ENCODE assay signal across 8 cellular contexts in genomic region chr2:151374426-151374825, GRCh38. TPM values are rescaled to one million over a fixed set of nuclear protein-coding genes. Genes with fewer than 3 reads are reported as not detected.
DNase-seq lines count a peak whose midpoint lies in the region; ATAC-seq and TF ChIP-seq lines count a peak whose summit lies in the region.

No MANE protein-coding gene starts in this region.

- TF ChIP-seq CTCF in mammary epithelial cell (conservative IDR thresholded peaks at IDR 0.05 in 1 of 2, IDR thresholded peaks at IDR 0.05 in 1 of 2; ENCODE audit: extremely low read depth in 1 of 2, insufficient read depth in 1 of 2, low read depth in 1 of 2, low read length in 2 of 2): no peak

- no peaks in the 10 kb centered on the region for H3K4me1 ChIP-seq in mammary epithelial cell (ENCODE audit: insufficient read depth, low read length)

- H3K79me2 ChIP-seq in mammary epithelial cell (ENCODE audit: insufficient read depth, low read length): no peaks in the 10 kb centered on the region

- WGBS in mammary epithelial cell (ENCODE audit: low coverage, missing lambda C conversion rate): 46% methylated on average over 3 of the region's 3 CpGs

- no peaks in the 10 kb centered on the region for H3K36me3 ChIP-seq in mammary epithelial cell (ENCODE audit: insufficient read depth, low read length)

- no peaks in the 10 kb centered on the region for H4K20me1 ChIP-seq in mammary epithelial cell (ENCODE audit: insufficient read depth, low read length)

- H3K27me3 ChIP-seq in mammary epithelial cell (ENCODE audit: insufficient read depth, low read length): no peaks in the 10 kb centered on the region

- dilution Hi-C loops in mammary epithelial cell (cut with HindIII; ENCODE audit: low sequenced_read_pairs): no loop called here

- intact Hi-C loops in mammary epithelial cell (cut with micrococcal nuclease): loop anchor here (5.0 kb wide), 1 partner anchor 33 kb away; the partner anchor contains the start of gene RIF1

- H3K4me2 ChIP-seq in mammary epithelial cell (ENCODE audit: insufficient read depth, low read depth, low read length): peak overlapping the region; percentile 30

- peak overlapping the region; percentile 32 for H3K27ac ChIP-seq in mammary epithelial cell (ENCODE audit: insufficient read depth, low read depth, low read length)

- in situ Hi-C loops in ACHN (cut with HindIII; ENCODE audit: low pct_ligation_motif_present, low pct_unique_long_range_greater_than_20kb, low sequenced_read_pairs) (no loop called here), mammary epithelial cell (cut with MboI; ENCODE audit: low sequenced_read_pairs in 2 of 2) (no loop called here)

- H2AFZ ChIP-seq in mammary epithelial cell (ENCODE audit: low read depth, low read length): no peak overlapping the region

- no peaks in the 10 kb centered on the region for H3K9me3 ChIP-seq in mammary epithelial cell (replicated peaks; ENCODE audit: insufficient read depth, low read length)

- H3K4me3 ChIP-seq in mammary epithelial cell (replicated peaks in 1 of 3; ENCODE audit: insufficient read depth in 1 of 3, low read depth in 2 of 3, low read length in 3 of 3): no peak overlapping the region

- H3K9ac ChIP-seq in mammary epithelial cell (ENCODE audit: insufficient read depth, low read length): no peak overlapping the region

- peak; percentile 79 for ATAC-seq in GM19324 (IDR thresholded peaks at IDR 0.05; ENCODE audit: low FRiP score, unreplicated experiment)
- peak; percentile 93 for ATAC-seq in HG03108 (IDR thresholded peaks at IDR 0.05; ENCODE audit: unreplicated experiment)

- CTCF ChIA-PET in mammary epithelial cell (lab: Charles Lee; ENCODE audit: low non-redundant PET): no interaction called here

- no TSS peak for BruUV-seq in mammary epithelial cell (replicated peaks; lab: Mats Ljungman, UMichigan)

- DNase-seq in ACHN: peak; percentile 92
- peak; percentile 83 for DNase-seq in mammary epithelial cell
- DNase-seq in MV-4-11 (lab: John Stamatoyannopoulos, UW): no peak
- DNase-seq in LoVo (ENCODE audit: low spot score): no peak
- DNase-seq in GOT3 (lab: John Stamatoyannopoulos, UW): no peak
- DNase-seq in NCI-H69 (lab: John Stamatoyannopoulos, UW): no peak

RNA-seq across cellular contexts. Expression of gene TNFAIP6, which starts 17.0 kb away (rescaled TPM):
- total RNA-seq in mammary epithelial cell: under 1 TPM in 1 of 2 donors, not detected in 1; 0.50 TPM
- 0.09 TPM for polyA plus RNA-seq in mammary epithelial cell
- polyA minus RNA-seq in mammary epithelial cell: not detected

RNA-seq across cellular contexts. Expression of gene RIF1, which starts 35.3 kb away (rescaled TPM):
- 10 to 100 TPM; 33.7 to 45.0 TPM for total RNA-seq in mammary epithelial cell
- polyA plus RNA-seq in mammary epithelial cell: 8.4 TPM
- 76.1 TPM for polyA minus RNA-seq in mammary epithelial cell

Comparison
In these comparisons a context has a peak if more than half of its experiments do, and no peak if none do; other contexts are left out.
1. DNase-seq: peak in ACHN (single experiment) and mammary epithelial cell (single experiment); none in MV-4-11 (single experiment), LoVo (single experiment), GOT3 (single experiment) and NCI-H69 (single experiment).